ENCODE assay signal across 7 cellular contexts in the genomic region with DNA sequence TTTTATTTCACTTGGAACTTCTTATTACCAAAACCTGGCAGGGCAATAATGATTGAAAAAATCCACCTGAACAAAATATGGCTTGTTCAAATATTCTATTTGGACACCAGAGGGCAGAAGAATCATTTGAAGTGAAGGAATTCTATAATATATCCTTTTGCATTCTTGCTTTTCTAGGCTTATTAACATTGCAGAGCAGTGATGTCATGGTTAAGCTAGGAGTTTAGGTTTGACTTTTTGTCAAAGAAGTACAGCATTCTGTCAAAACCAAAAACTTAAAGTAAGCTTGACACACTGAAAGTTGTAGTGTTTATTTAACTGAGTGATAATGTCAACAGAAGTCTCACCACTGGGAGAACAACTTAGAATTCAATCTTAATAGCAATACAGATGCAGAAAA.
DNase-seq lines count a peak whose midpoint lies in the region; ATAC-seq and TF ChIP-seq lines count a peak whose summit lies in the region.

No MANE protein-coding gene starts in this region.

- no peak for TF ChIP-seq POLR2A in suprapubic skin (IDR thresholded peaks at IDR 0.05)

- H3K4me1 ChIP-seq in Panc1 (ENCODE audit: control insufficient read depth, insufficient read depth, low read length) (peaks cover 8% of the 10 kb centered on the region; the same call in 1 of the 2 replicates), suprapubic skin (no peaks in the 10 kb centered on the region)

- in situ Hi-C loops in Panc1 (cut with HindIII; ENCODE audit: low pct_unique_long_range_greater_than_20kb, low sequenced_read_pairs), result no loop called here

- H3K27ac ChIP-seq in Panc1 (ENCODE audit: low read length), result no peak overlapping the region
- no peak overlapping the region for H3K27ac ChIP-seq in suprapubic skin

- H3K9me3 ChIP-seq in Panc1 (ENCODE audit: control insufficient read depth, insufficient read depth, low read depth, low read length), result no peaks in the 10 kb centered on the region
- no peaks in the 10 kb centered on the region for H3K9me3 ChIP-seq in suprapubic skin

- TF ChIP-seq CTCF in GM12875 (IDR thresholded peaks at IDR 0.05; ENCODE audit: borderline replicate concordance, insufficient read depth, low read depth, low read length) (0 out of 2 replicates have a peak, but pooled peaks have one; percentile 2), Panc1 (IDR thresholded peaks at IDR 0.05) (peak; percentile 61; the same call in 1 of the 2 replicates), suprapubic skin (IDR thresholded peaks at IDR 0.05) (peak; percentile 15 to 35)

- POLR2A ChIA-PET in Panc1 (lab: Charles Lee), result no interaction called here

- BruUV-seq in Panc1 (replicated peaks; lab: Mats Ljungman, UMichigan), result no TSS peak

- intact Hi-C loops in Panc1 (cut with micrococcal nuclease; ENCODE audit: unreplicated experiment), result loop anchor here (2.0 kb wide), 1 partner anchor 820 kb away; no protein-coding TSS in a partner anchor

- TF ChIP-seq EP300 in suprapubic skin (IDR thresholded peaks at IDR 0.05), result no peak

- peak; percentile 69 for ATAC-seq in HG02938 (IDR thresholded peaks at IDR 0.05; ENCODE audit: unreplicated experiment)
- ATAC-seq in Panc1, result no peak
- no peak for ATAC-seq in GM19023 (IDR thresholded peaks at IDR 0.05; ENCODE audit: unreplicated experiment)

- CTCF ChIA-PET in Panc1 (lab: Charles Lee), result interaction anchor here (0.5 to 0.6 kb wide), 2 partner anchors 125 to 557 kb away, joined by 3 read pairs; no protein-coding TSS in a partner anchor

- H3K4me3 ChIP-seq in GM12875 (ENCODE audit: low read depth, low read length) (no peak overlapping the region), Panc1 (ENCODE audit: low read depth in 2 of 2, low read length in 2 of 2) (no peak overlapping the region), suprapubic skin (no peak overlapping the region)

- DNase-seq in Panc1 (ENCODE audit: low read depth, low spot score) (no peak), fibroblast of gingiva (ENCODE audit: low read depth) (peak; percentile 48), suprapubic skin (ENCODE audit: low spot score in 2 of 2) (no peak), T1000 (lab: John Stamatoyannopoulos, UW) (no peak)

- H3K27me3 ChIP-seq in Panc1 (ENCODE audit: control insufficient read depth, insufficient read depth, low read length), result no peaks in the 10 kb centered on the region
- no peaks in the 10 kb centered on the region for H3K27me3 ChIP-seq in suprapubic skin

- H3K36me3 ChIP-seq in Panc1 (ENCODE audit: control insufficient read depth, insufficient read depth, low read length), result no peaks in the 10 kb centered on the region
- H3K36me3 ChIP-seq in suprapubic skin, result no peaks in the 10 kb centered on the region

Comparison
In these comparisons a context has a peak if more than half of its experiments do, and no peak if none do; other contexts are left out.
1. CTCF ChIP-seq: peak in every context shown above with its lines; median percentile 61 in Panc1; 25 in suprapubic skin; 2 in GM12875.